In the genomic region with DNA sequence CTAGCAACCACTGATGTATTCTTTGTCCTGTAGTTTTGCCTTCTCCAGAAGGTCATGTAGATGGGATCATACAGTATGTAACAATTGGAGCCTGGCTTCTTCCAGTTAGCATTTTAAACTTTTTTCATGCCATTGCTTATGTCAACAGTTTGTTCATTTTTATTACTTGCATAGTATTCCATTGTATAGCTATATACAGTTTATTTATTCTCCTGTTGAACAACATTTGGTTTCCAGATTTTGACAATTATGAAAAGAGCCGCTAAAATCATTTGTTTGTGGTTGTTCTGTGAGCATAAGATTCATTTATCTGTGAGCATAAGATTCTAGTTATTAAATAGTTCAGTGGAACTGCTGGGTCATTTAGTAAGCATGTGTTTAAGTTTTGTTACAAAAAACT, we compare ENCODE assay signal across 4 cellular contexts.
"Had no signal": no experiment of that assay in that cellular context is flagged by ENCODE, and none has a peak within 500 bp of the region (broad histone marks: within the 10 kb centered on the region; RNA-seq: fewer than 3 reads in every experiment).

No MANE protein-coding gene starts in this region.

- H3K36me3 ChIP-seq: HAP-1 had no signal

- H3K4me3 ChIP-seq: GM23248, GM23338, HAP-1 had no signal

- H3K4me1 ChIP-seq: HAP-1 had no signal

- ATAC-seq: GM23338, HCT116 had no signal

- H3K27ac ChIP-seq: GM23248 had no signal

- H3K9me3 ChIP-seq: HAP-1 had no signal
